1 cellular context compared by ENCODE assay signal in the genomic region with DNA sequence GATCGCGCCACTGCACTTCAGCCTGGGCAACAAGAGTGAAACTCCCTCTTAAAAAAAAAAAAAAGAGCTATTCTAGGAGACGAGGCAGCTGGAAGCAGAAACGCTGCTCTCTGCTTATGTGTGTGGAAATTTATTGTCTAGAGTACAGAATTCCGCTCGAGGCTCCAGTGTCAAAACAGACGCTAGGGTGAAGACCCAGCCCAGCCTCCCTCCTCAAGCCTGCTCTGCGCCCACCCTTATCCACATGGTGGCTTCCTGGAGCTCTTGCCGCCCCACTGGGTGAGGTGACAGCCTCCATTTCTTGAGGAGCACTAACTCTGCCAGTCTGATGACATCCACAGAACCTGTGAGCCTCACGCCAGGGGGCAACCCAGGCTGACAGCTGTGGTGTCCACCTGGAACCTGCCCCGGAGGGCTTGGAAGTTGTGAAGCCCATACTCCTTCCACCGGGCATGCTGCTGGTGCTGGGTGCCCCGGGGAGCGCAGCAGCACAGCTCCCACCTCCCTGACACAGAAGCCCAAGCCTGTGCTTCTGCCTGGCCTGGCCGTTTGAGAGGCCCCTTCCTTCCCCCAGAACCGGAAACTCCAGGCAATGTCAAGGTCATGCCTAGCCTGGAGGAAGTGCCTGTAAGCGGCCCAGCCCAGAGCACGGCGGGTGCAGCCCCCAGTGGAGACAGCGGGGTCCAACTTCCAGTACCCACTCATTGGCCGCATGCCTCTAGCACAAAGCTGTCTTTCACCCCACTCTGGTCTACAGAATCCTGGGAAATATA.
TF ChIP-seq lines count a peak whose summit lies in the region.

No MANE protein-coding gene starts in this region.

TF ChIP-seq in HepG2, 621 proteins besides CTCF, POLR2A, EP300 and RAD21 (continued from another document):
- TF ChIP-seq, protein P1, sequence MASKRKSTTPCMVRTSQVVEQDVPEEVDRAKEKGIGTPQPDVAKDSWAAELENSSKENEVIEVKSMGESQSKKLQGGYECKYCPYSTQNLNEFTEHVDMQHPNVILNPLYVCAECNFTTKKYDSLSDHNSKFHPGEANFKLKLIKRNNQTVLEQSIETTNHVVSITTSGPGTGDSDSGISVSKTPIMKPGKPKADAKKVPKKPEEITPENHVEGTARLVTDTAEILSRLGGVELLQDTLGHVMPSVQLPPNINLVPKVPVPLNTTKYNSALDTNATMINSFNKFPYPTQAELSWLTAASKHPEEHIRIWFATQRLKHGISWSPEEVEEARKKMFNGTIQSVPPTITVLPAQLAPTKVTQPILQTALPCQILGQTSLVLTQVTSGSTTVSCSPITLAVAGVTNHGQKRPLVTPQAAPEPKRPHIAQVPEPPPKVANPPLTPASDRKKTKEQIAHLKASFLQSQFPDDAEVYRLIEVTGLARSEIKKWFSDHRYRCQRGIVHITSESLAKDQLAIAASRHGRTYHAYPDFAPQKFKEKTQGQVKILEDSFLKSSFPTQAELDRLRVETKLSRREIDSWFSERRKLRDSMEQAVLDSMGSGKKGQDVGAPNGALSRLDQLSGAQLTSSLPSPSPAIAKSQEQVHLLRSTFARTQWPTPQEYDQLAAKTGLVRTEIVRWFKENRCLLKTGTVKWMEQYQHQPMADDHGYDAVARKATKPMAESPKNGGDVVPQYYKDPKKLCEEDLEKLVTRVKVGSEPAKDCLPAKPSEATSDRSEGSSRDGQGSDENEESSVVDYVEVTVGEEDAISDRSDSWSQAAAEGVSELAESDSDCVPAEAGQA (IDR thresholded peaks at IDR 0.05; ENCODE audit: low read depth), result no peak
- TF ChIP-seq, protein P1 (CRISPR knock-in tag; IDR thresholded peaks at IDR 0.05; ENCODE audit: borderline replicate concordance), result no peak
- TF ChIP-seq, protein P2, sequence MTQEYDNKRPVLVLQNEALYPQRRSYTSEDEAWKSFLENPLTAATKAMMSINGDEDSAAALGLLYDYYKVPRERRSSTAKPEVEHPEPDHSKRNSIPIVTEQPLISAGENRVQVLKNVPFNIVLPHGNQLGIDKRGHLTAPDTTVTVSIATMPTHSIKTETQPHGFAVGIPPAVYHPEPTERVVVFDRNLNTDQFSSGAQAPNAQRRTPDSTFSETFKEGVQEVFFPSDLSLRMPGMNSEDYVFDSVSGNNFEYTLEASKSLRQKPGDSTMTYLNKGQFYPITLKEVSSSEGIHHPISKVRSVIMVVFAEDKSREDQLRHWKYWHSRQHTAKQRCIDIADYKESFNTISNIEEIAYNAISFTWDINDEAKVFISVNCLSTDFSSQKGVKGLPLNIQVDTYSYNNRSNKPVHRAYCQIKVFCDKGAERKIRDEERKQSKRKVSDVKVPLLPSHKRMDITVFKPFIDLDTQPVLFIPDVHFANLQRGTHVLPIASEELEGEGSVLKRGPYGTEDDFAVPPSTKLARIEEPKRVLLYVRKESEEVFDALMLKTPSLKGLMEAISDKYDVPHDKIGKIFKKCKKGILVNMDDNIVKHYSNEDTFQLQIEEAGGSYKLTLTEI (CRISPR knock-in tag; conservative IDR thresholded peaks at IDR 0.05), result no peak
- TF ChIP-seq ZNF563 (CRISPR knock-in tag; IDR thresholded peaks at IDR 0.05) (peak; percentile 100), PAWR (CRISPR knock-in tag; IDR thresholded peaks at IDR 0.05; ENCODE audit: borderline replicate concordance) (no peak), MLLT10 (CRISPR knock-in tag; IDR thresholded peaks at IDR 0.05) (no peak), RNF2 (conservative IDR thresholded peaks at IDR 0.05; ENCODE audit: low read depth) (no peak), GZF1 (CRISPR knock-in tag; IDR thresholded peaks at IDR 0.05) (no peak), RBM22 (optimal IDR thresholded peaks at IDR 0.05; ENCODE audit: low read length) (no peak)
- TF ChIP-seq, protein P3, sequence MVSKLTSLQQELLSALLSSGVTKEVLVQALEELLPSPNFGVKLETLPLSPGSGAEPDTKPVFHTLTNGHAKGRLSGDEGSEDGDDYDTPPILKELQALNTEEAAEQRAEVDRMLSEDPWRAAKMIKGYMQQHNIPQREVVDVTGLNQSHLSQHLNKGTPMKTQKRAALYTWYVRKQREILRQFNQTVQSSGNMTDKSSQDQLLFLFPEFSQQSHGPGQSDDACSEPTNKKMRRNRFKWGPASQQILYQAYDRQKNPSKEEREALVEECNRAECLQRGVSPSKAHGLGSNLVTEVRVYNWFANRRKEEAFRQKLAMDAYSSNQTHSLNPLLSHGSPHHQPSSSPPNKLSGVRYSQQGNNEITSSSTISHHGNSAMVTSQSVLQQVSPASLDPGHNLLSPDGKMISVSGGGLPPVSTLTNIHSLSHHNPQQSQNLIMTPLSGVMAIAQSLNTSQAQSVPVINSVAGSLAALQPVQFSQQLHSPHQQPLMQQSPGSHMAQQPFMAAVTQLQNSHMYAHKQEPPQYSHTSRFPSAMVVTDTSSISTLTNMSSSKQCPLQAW (CRISPR knock-in tag; IDR thresholded peaks at IDR 0.05), result no peak
- TF ChIP-seq, protein P4, sequence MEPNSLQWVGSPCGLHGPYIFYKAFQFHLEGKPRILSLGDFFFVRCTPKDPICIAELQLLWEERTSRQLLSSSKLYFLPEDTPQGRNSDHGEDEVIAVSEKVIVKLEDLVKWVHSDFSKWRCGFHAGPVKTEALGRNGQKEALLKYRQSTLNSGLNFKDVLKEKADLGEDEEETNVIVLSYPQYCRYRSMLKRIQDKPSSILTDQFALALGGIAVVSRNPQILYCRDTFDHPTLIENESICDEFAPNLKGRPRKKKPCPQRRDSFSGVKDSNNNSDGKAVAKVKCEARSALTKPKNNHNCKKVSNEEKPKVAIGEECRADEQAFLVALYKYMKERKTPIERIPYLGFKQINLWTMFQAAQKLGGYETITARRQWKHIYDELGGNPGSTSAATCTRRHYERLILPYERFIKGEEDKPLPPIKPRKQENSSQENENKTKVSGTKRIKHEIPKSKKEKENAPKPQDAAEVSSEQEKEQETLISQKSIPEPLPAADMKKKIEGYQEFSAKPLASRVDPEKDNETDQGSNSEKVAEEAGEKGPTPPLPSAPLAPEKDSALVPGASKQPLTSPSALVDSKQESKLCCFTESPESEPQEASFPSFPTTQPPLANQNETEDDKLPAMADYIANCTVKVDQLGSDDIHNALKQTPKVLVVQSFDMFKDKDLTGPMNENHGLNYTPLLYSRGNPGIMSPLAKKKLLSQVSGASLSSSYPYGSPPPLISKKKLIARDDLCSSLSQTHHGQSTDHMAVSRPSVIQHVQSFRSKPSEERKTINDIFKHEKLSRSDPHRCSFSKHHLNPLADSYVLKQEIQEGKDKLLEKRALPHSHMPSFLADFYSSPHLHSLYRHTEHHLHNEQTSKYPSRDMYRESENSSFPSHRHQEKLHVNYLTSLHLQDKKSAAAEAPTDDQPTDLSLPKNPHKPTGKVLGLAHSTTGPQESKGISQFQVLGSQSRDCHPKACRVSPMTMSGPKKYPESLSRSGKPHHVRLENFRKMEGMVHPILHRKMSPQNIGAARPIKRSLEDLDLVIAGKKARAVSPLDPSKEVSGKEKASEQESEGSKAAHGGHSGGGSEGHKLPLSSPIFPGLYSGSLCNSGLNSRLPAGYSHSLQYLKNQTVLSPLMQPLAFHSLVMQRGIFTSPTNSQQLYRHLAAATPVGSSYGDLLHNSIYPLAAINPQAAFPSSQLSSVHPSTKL (CRISPR knock-in tag; IDR thresholded peaks at IDR 0.05), result peak; percentile 90
